Comparison of ENCODE assay signal across 26 cellular contexts in genomic region chr5:45274241-45274640, GRCh38.
"Had no signal": no experiment of that assay in that cellular context is flagged by ENCODE, and none has a peak within 500 bp of the region (broad histone marks: within the 10 kb centered on the region; RNA-seq: fewer than 3 reads in every experiment).

No MANE protein-coding gene starts in this region.

- H3K36me3 Mint-ChIP-seq: activated naive CD4-positive, alpha-beta T cell treated with anti-CD3 and anti-CD28 coated beads, Interleukin-2, amount 50 U/mL, for 24 hours; naive thymus-derived CD8-positive, alpha-beta T cell; type B pancreatic cell had no signal

- H3K4me1 ChIP-seq: lower lobe of right lung, prostate gland, right atrium auricular region, spleen had no signal

- DNase-seq: activated CD4-positive, alpha-beta T cell treated with anti-CD3 and anti-CD28 coated beads, Interleukin-2, amount 10 ng/mL, durations not matched to agents 7 days and 5 days; activated CD4-positive, CD25-positive, alpha-beta regulatory T cell treated with anti-CD3 and anti-CD28 coated beads, Interleukin-2, amount 50 U/mL, for 72 hours; activated CD8-positive, alpha-beta T cell treated with anti-CD3 and anti-CD28 coated beads, Interleukin-2, amount 10 ng/mL, durations not matched to agents 7 days and 5 days; activated gamma-delta T cell; aorta; brain microvascular endothelial cell; caudate nucleus; effector memory CD4-positive, alpha-beta T cell; foreskin melanocyte; glutamatergic neuron; hippocampal formation; lower lobe of right lung; mesendoderm; naive thymus-derived CD8-positive, alpha-beta T cell; spleen; stimulated activated CD4-positive, alpha-beta T cell treated with anti-CD3 and anti-CD28 coated beads, Interleukin-4, amount 100 ng/mL, for 24 hours; stimulated activated naive CD4-positive, alpha-beta T cell treated with Interleukin-2 at 50 U/mL for 16 hours; SW 1271; WERI-Rb-1 had no signal

- ATAC-seq: activated CD8-positive, alpha-beta T cell treated with anti-CD3 and anti-CD28 coated beads, Interleukin-2, amount 10 ng/mL, durations not matched to agents 7 days and 5 days; esophagus mucosa; lower lobe of right lung; naive thymus-derived CD8-positive, alpha-beta T cell had no signal

- H3K36me3 ChIP-seq: brain microvascular endothelial cell, lower lobe of right lung, prostate gland, right atrium auricular region, spleen, thoracic aorta, WERI-Rb-1 had no signal

- H3K9me3 Mint-ChIP-seq: activated T-helper 1 cell treated with anti-CD3 and anti-CD28 coated beads, Interleukin-12 subunit alpha, Interleukin-12 subunit beta, Interleukin-2, Interleukin-4 antibody, amounts not matched to agents 30 ng/mL and 10 ng/mL and 1 ng/mL, durations not matched to agents 14 hours and 24 hours and 36 hours; type B pancreatic cell had no signal

- H3K4me3 ChIP-seq: lower lobe of right lung, prostate gland, right atrium auricular region, spleen, thoracic aorta had no signal

- H3K4me1 Mint-ChIP-seq: activated CD4-positive, alpha-beta T cell treated with anti-CD3 and anti-CD28 coated beads, Interleukin-2, amount 10 ng/mL, durations not matched to agents 7 days and 5 days; activated naive CD4-positive, alpha-beta T cell treated with anti-CD3 and anti-CD28 coated beads, Interleukin-2, amount 50 U/mL, for 24 hours; naive thymus-derived CD8-positive, alpha-beta T cell had no signal

- H3K4me3 Mint-ChIP-seq: activated CD4-positive, alpha-beta T cell treated with anti-CD3 and anti-CD28 coated beads, Interleukin-2, amount 10 ng/mL, durations not matched to agents 7 days and 5 days; activated CD8-positive, alpha-beta T cell treated with anti-CD3 and anti-CD28 coated beads, Interleukin-2, amount 10 ng/mL, durations not matched to agents 7 days and 5 days; activated naive CD4-positive, alpha-beta T cell treated with anti-CD3 and anti-CD28 coated beads, Interleukin-2, amount 50 U/mL, for 24 hours; activated T-helper 1 cell treated with anti-CD3 and anti-CD28 coated beads, Interleukin-12 subunit alpha, Interleukin-12 subunit beta, Interleukin-2, Interleukin-4 antibody, amounts not matched to agents 30 ng/mL and 10 ng/mL and 1 ng/mL, durations not matched to agents 14 hours and 24 hours and 36 hours; naive thymus-derived CD8-positive, alpha-beta T cell; type B pancreatic cell had no signal

- H3K27me3 ChIP-seq: brain microvascular endothelial cell, right atrium auricular region, spleen had no signal

- H3K9me3 ChIP-seq: lower lobe of right lung, prostate gland, right atrium auricular region, thoracic aorta had no signal

- H3K27me3 Mint-ChIP-seq: activated CD4-positive, alpha-beta T cell treated with anti-CD3 and anti-CD28 coated beads, Interleukin-2, amount 10 ng/mL, durations not matched to agents 7 days and 5 days; activated naive CD4-positive, alpha-beta T cell treated with anti-CD3 and anti-CD28 coated beads, Interleukin-2, amount 50 U/mL, for 24 hours; naive thymus-derived CD8-positive, alpha-beta T cell; type B pancreatic cell had no signal

- H3K27ac ChIP-seq: brain microvascular endothelial cell, lower lobe of right lung, prostate gland, right atrium auricular region, spleen, thoracic aorta, WERI-Rb-1 had no signal

- H3K27ac Mint-ChIP-seq: activated CD4-positive, alpha-beta T cell treated with anti-CD3 and anti-CD28 coated beads, Interleukin-2, amount 10 ng/mL, durations not matched to agents 7 days and 5 days; activated CD8-positive, alpha-beta T cell treated with anti-CD3 and anti-CD28 coated beads, Interleukin-2, amount 10 ng/mL, durations not matched to agents 7 days and 5 days; activated naive CD4-positive, alpha-beta T cell treated with anti-CD3 and anti-CD28 coated beads, Interleukin-2, amount 50 U/mL, for 24 hours; activated T-helper 1 cell treated with anti-CD3 and anti-CD28 coated beads, Interleukin-12 subunit alpha, Interleukin-12 subunit beta, Interleukin-2, Interleukin-4 antibody, amounts not matched to agents 30 ng/mL and 10 ng/mL and 1 ng/mL, durations not matched to agents 14 hours and 24 hours and 36 hours; naive thymus-derived CD8-positive, alpha-beta T cell; type B pancreatic cell had no signal
